In genomic region chr17:8832711-8833352, GRCh38 we compare ENCODE assay signal across 9 cellular contexts. TPM values are rescaled to one million over a fixed set of nuclear protein-coding genes. Genes with fewer than 3 reads are reported as not detected.
DNase-seq lines count a peak whose midpoint lies in the region; ATAC-seq, FAIRE-seq and TF ChIP-seq lines count a peak whose summit lies in the region.
"Had no signal": no experiment of that assay in that cellular context is flagged by ENCODE, and none has a peak within 500 bp of the region (broad histone marks: within the 10 kb centered on the region; RNA-seq: fewer than 3 reads in every experiment).

No MANE protein-coding gene starts in this region.

- TF ChIP-seq POLR2A in H1 (IDR thresholded peaks at IDR 0.05; ENCODE audit: control extremely low read depth in 1 of 2, low read depth in 2 of 2, low read length in 2 of 2): no peak

- H3K14ac ChIP-seq in H1 (ENCODE audit: insufficient read length): no peak overlapping the region

- no peak overlapping the region for H2BK20ac ChIP-seq in H1 (ENCODE audit: low read length)

- DNase-seq in Panc1 (ENCODE audit: low read depth, low spot score) (no peak), H1 (ENCODE audit: low read depth in 1 of 2, low spot score in 2 of 2) (peak; percentile 59 to 95), foreskin melanocyte (no peak), COLO829 (ENCODE audit: low spot score) (no peak)
- peak; percentile 5 to 25 for DNase-seq in stimulated activated CD4-positive, alpha-beta T cell treated with anti-CD3 and anti-CD28 coated beads, Interleukin-15, amount 100 ng/mL, for 48 hours (ENCODE audit: low read depth in 2 of 2)
- DNase-seq: IMR-90 had no signal

- H3K4me1 ChIP-seq in Panc1 (ENCODE audit: control insufficient read depth, insufficient read depth, low read length) (no peaks in the 10 kb centered on the region), H1 (replicated peaks in 1 of 4; ENCODE audit: control insufficient read depth in 3 of 4, insufficient read depth in 4 of 4, low read length in 3 of 4) (peaks cover 0 to 5% (median 4%) of the 10 kb centered on the region in 4 experiments)

- no peaks in the 10 kb centered on the region for H3K36me3 ChIP-seq in Panc1 (ENCODE audit: control insufficient read depth, insufficient read depth, low read length)
- no peaks in the 10 kb centered on the region for H3K36me3 ChIP-seq in H1 (ENCODE audit: control insufficient read depth in 2 of 4, insufficient read depth in 4 of 4, low read length in 3 of 4)

- H3K79me2 ChIP-seq in H1 (ENCODE audit: control insufficient read depth in 1 of 2, insufficient read depth in 2 of 2, low read length in 2 of 2): no peaks in the 10 kb centered on the region

- CTCF ChIA-PET in Panc1 (lab: Charles Lee): no interaction called here
- CTCF ChIA-PET in H1 (lab: Charles Lee; ENCODE audit: partially characterized antibody): interaction anchor here (0.6 to 5.0 kb wide), 24 partner anchors 8 to 1420 kb away, joined by 3 to 33 read pairs (median 4); partner anchors contain the start of genes MFSD6L and PIK3R6

- no peak overlapping the region for H2BK12ac ChIP-seq in H1 (ENCODE audit: low read depth, low read length)

- peaks cover 0 to 5% of the 10 kb centered on the region in 2 experiments for H4K20me1 ChIP-seq in H1 (replicated peaks in 1 of 2; ENCODE audit: control insufficient read depth in 1 of 2, insufficient read depth in 2 of 2, low read length in 2 of 2)

- peaks cover 9% of the 10 kb centered on the region for H3K23me2 ChIP-seq in H1 (ENCODE audit: low read depth, low read length)

- no peak for FAIRE-seq in H1 (lab: Jason Lieb, UNC)

- TF ChIP-seq CTCF in GM12874 (IDR thresholded peaks at IDR 0.05; ENCODE audit: insufficient read depth, low read depth, low read length): peak; percentile 83
- TF ChIP-seq CTCF in Panc1 (IDR thresholded peaks at IDR 0.05): peak; percentile 90
- TF ChIP-seq CTCF in H1 (IDR thresholded peaks at IDR 0.05; ENCODE audit: control extremely low read depth in 1 of 3, insufficient read depth in 1 of 3, low read depth in 1 of 3, low read length in 3 of 3): peak; percentile 68 to 83 (median 69)

- BruUV-seq in Panc1 (replicated peaks; lab: Mats Ljungman, UMichigan): no TSS peak

- peak overlapping the region; percentile 72; the same call in 1 of the 2 replicates for H4K8ac ChIP-seq in H1 (ENCODE audit: extremely low read depth, insufficient read depth, low read length)

- intact Hi-C loops in Panc1 (cut with micrococcal nuclease; ENCODE audit: unreplicated experiment): no loop called here

- H3K27me3 ChIP-seq in Panc1 (ENCODE audit: control insufficient read depth, insufficient read depth, low read length): peaks cover 3% of the 10 kb centered on the region
- no peaks in the 10 kb centered on the region for H3K27me3 ChIP-seq in H1 (replicated peaks in 1 of 4; ENCODE audit: control insufficient read depth in 3 of 4, extremely low read depth in 1 of 4, insufficient read depth in 3 of 4, low read length in 3 of 4)

- H3K4ac ChIP-seq in H1 (replicated peaks; ENCODE audit: insufficient read length, low read depth, low read length): no peak overlapping the region

- H2BK15ac ChIP-seq in H1 (ENCODE audit: low read length): no peak overlapping the region

- no peak overlapping the region for H2AK5ac ChIP-seq in H1 (ENCODE audit: low read depth, low read length)

- H3K27ac ChIP-seq in Panc1 (ENCODE audit: low read length) (no peak overlapping the region), H1 (ENCODE audit: low read depth, low read length) (no peak overlapping the region)

- TF ChIP-seq RAD21 in H1 (IDR thresholded peaks at IDR 0.05 in 1 of 2, conservative IDR thresholded peaks at IDR 0.05 in 1 of 2; ENCODE audit: low read depth in 2 of 2, low read length in 2 of 2): peak; percentile 48 to 71

- no peak overlapping the region for H4K91ac ChIP-seq in H1 (replicated peaks; ENCODE audit: insufficient read length, low read length)

- peak overlapping the region; percentile 60; the same call in 1 of the 2 replicates for H3K18ac ChIP-seq in H1 (ENCODE audit: extremely low read depth, low read length)

- 51% methylated on average over 31 of the region's 33 CpGs; no CpG with 5 or more reads in 1 of the 2 experiments for WGBS in H1 (ENCODE audit: extremely low coverage in 1 of 2, insufficient coverage in 1 of 2, insufficient read length in 1 of 2, insufficient replicate concordance in 2 of 2, low coverage in 1 of 2, low lambda C conversion rate in 2 of 2, missing lambda C conversion rate in 1 of 2), 2 experiments

- H3K9ac ChIP-seq in H1 (replicated peaks in 1 of 4; ENCODE audit: extremely low read depth in 1 of 4, low read depth in 3 of 4, low read length in 3 of 4): no peak overlapping the region

- H4K5ac ChIP-seq in H1 (ENCODE audit: insufficient read length, low read depth, low read length): no peak overlapping the region

- H2BK5ac ChIP-seq in H1 (ENCODE audit: low read depth, low read length): no peak overlapping the region; the same call in 1 of the 2 replicates

- H2AFZ ChIP-seq in H1 (ENCODE audit: low read length): no peak overlapping the region; the same call in 1 of the 2 replicates

- no peak for TF ChIP-seq EP300 in H1 (IDR thresholded peaks at IDR 0.05; ENCODE audit: borderline replicate concordance in 1 of 2, low read depth in 2 of 2, low read length in 2 of 2)

- H2BK120ac ChIP-seq in H1 (replicated peaks; ENCODE audit: low read depth, low read length): no peak overlapping the region

- no peak overlapping the region for H3K23ac ChIP-seq in H1 (ENCODE audit: insufficient read length)

- in situ Hi-C loops in Panc1 (cut with HindIII; ENCODE audit: low pct_unique_long_range_greater_than_20kb, low sequenced_read_pairs): no loop called here

- H3K56ac ChIP-seq in H1 (replicated peaks; ENCODE audit: insufficient read length, low read depth, low read length): no peak overlapping the region

- H3K4me2 ChIP-seq in H1 (ENCODE audit: insufficient read depth in 1 of 2, low read depth in 2 of 2, low read length in 2 of 2): peak overlapping the region in 1 of 2 experiments; percentile 41; a peak in 3 of 4 replicates

- H3K9me3 ChIP-seq in Panc1 (ENCODE audit: control insufficient read depth, insufficient read depth, low read depth, low read length): no peaks in the 10 kb centered on the region
- no peaks in the 10 kb centered on the region for H3K9me3 ChIP-seq in H1 (ENCODE audit: insufficient read depth in 2 of 2, low read depth in 1 of 2, low read length in 1 of 2)

- no peak for ATAC-seq in Panc1
- ATAC-seq in GM18502 (IDR thresholded peaks at IDR 0.05; ENCODE audit: poor library complexity, unreplicated experiment): no peak
- no peak for ATAC-seq in GM21737 (IDR thresholded peaks at IDR 0.05; ENCODE audit: unreplicated experiment)

- H3K4me3 ChIP-seq in Panc1 (ENCODE audit: low read depth in 2 of 2, low read length in 2 of 2): no peak overlapping the region
- H3K4me3 ChIP-seq in H1 (ENCODE audit: extremely low read depth in 1 of 4, insufficient read depth in 2 of 4, low read depth in 3 of 4, low read length in 4 of 4): no peak overlapping the region

- POLR2A ChIA-PET in Panc1 (lab: Charles Lee): interaction anchor here (0.7 kb wide), 2 partner anchors 16 to 164 kb away, joined by 5 to 6 read pairs; no protein-coding TSS in a partner anchor
- POLR2A ChIA-PET in H1 (lab: Charles Lee; ENCODE audit: partially characterized antibody): interaction anchor here (1.0 kb wide), 1 partner anchor 10 kb away, joined by 3 read pairs; no protein-coding TSS in a partner anchor

- H3K79me1 ChIP-seq in H1 (ENCODE audit: low read depth, low read length): 0 out of 2 replicates have a peak, but pooled peaks cover 3% of the 10 kb centered on the region

TF ChIP-seq in H1, 55 proteins besides CTCF, POLR2A, EP300 and RAD21:
- no peak for TF ChIP-seq SIN3A (conservative IDR thresholded peaks at IDR 0.05 in 1 of 2, IDR thresholded peaks at IDR 0.05 in 1 of 2; ENCODE audit: low read depth in 1 of 2, low read length in 2 of 2)
- TF ChIP-seq EGR1 (IDR thresholded peaks at IDR 0.05; ENCODE audit: borderline replicate concordance, low read depth, low read length): peak; percentile 24; the same call in 1 of the 2 replicates
- TF ChIP-seq CEBPB (IDR thresholded peaks at IDR 0.05; ENCODE audit: low read depth, low read length): no peak
- TF ChIP-seq PHF8 (conservative IDR thresholded peaks at IDR 0.05; ENCODE audit: low read depth, low read length): no peak
- no peak for TF ChIP-seq SP2 (IDR thresholded peaks at IDR 0.05; ENCODE audit: low read length)
- TF ChIP-seq GABPA (IDR thresholded peaks at IDR 0.05; ENCODE audit: borderline replicate concordance, insufficient read depth, low read length): peak; percentile 36; the same call in 1 of the 2 replicates
- TF ChIP-seq CREB1 (IDR thresholded peaks at IDR 0.05): peak; percentile 18; the same call in 1 of the 2 replicates
- TF ChIP-seq YY1 (IDR thresholded peaks at IDR 0.05; ENCODE audit: low read depth, low read length): 0 out of 2 replicates have a peak, but pooled peaks have one; percentile 37
- peak; percentile 29 for TF ChIP-seq NANOG (IDR thresholded peaks at IDR 0.05; ENCODE audit: insufficient read depth, low read depth, low read length, poor library complexity, severe bottlenecking)
TF ChIP-seq in H1: peak in this region for 5.

RNA-seq across cellular contexts. Expression of gene MFSD6L, which starts 33.7 kb away (rescaled TPM):
- total RNA-seq in Panc1 (2021; ENCODE audit: unreplicated experiment): not detected
- polyA plus RNA-seq in Panc1 (2012; ENCODE audit: insufficient read length): not detected
- 2.6 and 2.8 TPM in 2 replicates for total RNA-seq in H1 (2021; fragmentation: NEBNext Ultra II Directional; extraction: Animal tissue kit (Norgen Biotek cat#: 25700))
- 2.7 and 3.5 TPM in 2 replicates for polyA plus RNA-seq in H1 (2011; rRNA removed)
- 3.2 TPM for polyA plus RNA-seq in H1 (2011; cell fraction: cytosol; rRNA removed)
- 3.5 TPM for polyA plus RNA-seq in H1 (2011; cell fraction: nucleus; rRNA removed)
- polyA plus RNA-seq in H1 (2012, experiment 1 of 2): 1.8 to 3.3 TPM (median 3.0 TPM) in 4 replicates
- polyA plus RNA-seq in H1 (2012, experiment 2 of 2): 2.3 TPM
- polyA plus RNA-seq in H1 (2013, experiment 1 of 2): 2.5 TPM
- 2.2 TPM for polyA plus RNA-seq in H1 (2013, experiment 2 of 2)
- polyA minus RNA-seq in H1 (2011; rRNA and poly(A)+ RNA removed): 2.8 and 3.6 TPM in 2 replicates
- polyA minus RNA-seq in H1 (2011; cell fraction: cytosol; rRNA and poly(A)+ RNA removed): 2.3 TPM
- 4.0 TPM for polyA minus RNA-seq in H1 (2011; cell fraction: nucleus; rRNA and poly(A)+ RNA removed)
- total RNA-seq: IMR-90 had no signal
- polyA plus RNA-seq: IMR-90 had no signal

RNA-seq across cellular contexts. Expression of gene PIK3R6, which starts 34.6 kb away (rescaled TPM):
- not detected for total RNA-seq in Panc1 (2021; ENCODE audit: unreplicated experiment)
- polyA plus RNA-seq in Panc1 (2012; ENCODE audit: insufficient read length): not detected
- total RNA-seq in H1 (2021; fragmentation: NEBNext Ultra II Directional; extraction: Animal tissue kit (Norgen Biotek cat#: 25700)): 0.23 and 0.24 TPM in 2 replicates
- polyA plus RNA-seq in H1 (2011; rRNA removed): 0.72 and 1.2 TPM in 2 replicates
- 0.80 TPM for polyA plus RNA-seq in H1 (2011; cell fraction: cytosol; rRNA removed)
- polyA plus RNA-seq in H1 (2011; cell fraction: nucleus; rRNA removed): 0.93 TPM
- 0.29 to 1.2 TPM (median 0.74 TPM) in 4 replicates for polyA plus RNA-seq in H1 (2012, experiment 1 of 2)
- 0.31 TPM for polyA plus RNA-seq in H1 (2012, experiment 2 of 2)
- polyA plus RNA-seq in H1 (2013, experiment 1 of 2): 0.04 TPM
- polyA plus RNA-seq in H1 (2013, experiment 2 of 2): 0.04 TPM
- 0.73 and 1.6 TPM in 2 replicates for polyA minus RNA-seq in H1 (2011; rRNA and poly(A)+ RNA removed)
- polyA minus RNA-seq in H1 (2011; cell fraction: cytosol; rRNA and poly(A)+ RNA removed): not detected
- polyA minus RNA-seq in H1 (2011; cell fraction: nucleus; rRNA and poly(A)+ RNA removed): 1.00 TPM
- total RNA-seq: IMR-90 had no signal
- polyA plus RNA-seq: IMR-90 had no signal

Comparison
In these comparisons a context has a peak if more than half of its experiments do, and no peak if none do; other contexts are left out.
1. DNase-seq: peak in H1 (2 of 2) and stimulated activated CD4-positive, alpha-beta T cell treated with anti-CD3 and anti-CD28 coated beads, Interleukin-15, amount 100 ng/mL, for 48 hours (2 of 2); none in Panc1 (single experiment), foreskin melanocyte (single experiment) and COLO829 (single experiment).
2. Peak in every context shown above with its lines, with median percentiles within 50 percentile points of each other: CTCF ChIP-seq.